11 cellular contexts compared by ENCODE assay signal in the genomic region with DNA sequence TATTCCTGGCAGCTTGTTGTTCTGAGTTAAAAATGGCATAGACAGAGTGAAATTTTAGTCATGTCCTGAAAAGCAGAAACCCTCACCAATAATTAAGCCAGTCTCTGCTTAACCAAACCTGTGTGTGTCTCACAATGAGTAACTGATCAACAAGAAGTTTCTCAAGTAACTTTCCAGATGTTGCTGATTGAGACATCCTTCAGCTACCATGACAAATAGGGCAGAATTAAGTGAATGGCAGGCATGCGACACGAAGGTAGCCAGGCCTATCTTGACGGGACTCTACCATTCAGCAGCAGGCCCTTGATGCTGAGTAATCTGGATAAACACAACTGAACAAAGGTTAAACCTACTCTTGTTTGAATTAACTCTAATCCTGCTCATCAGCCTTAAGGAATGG.
DNase-seq lines count a peak whose midpoint lies in the region; ATAC-seq lines count a peak whose summit lies in the region.
"Had no signal": no experiment of that assay in that cellular context is flagged by ENCODE, and none has a peak within 500 bp of the region (broad histone marks: within the 10 kb centered on the region; RNA-seq: fewer than 3 reads in every experiment).

No MANE protein-coding gene starts in this region.

- H2BK5ac ChIP-seq in neuronal stem cell (ENCODE audit: low read length) = no peak overlapping the region

- no CpG with 5 or more reads among the region's 3 CpGs for WGBS in neuronal stem cell (ENCODE audit: extremely low coverage in 2 of 2, insufficient read length in 2 of 2, insufficient replicate concordance in 1 of 2), 2 donors

- no peak overlapping the region for H2BK120ac ChIP-seq in neuronal stem cell (ENCODE audit: low read depth, low read length)

- no peak overlapping the region for H2AFZ ChIP-seq in neuronal stem cell (ENCODE audit: low read length)

- H3K4me3 ChIP-seq in neuronal stem cell (ENCODE audit: low read length in 2 of 2) = no peak overlapping the region
- H3K4me3 ChIP-seq: spleen had no signal

- H3K4me2 ChIP-seq in neuronal stem cell (ENCODE audit: insufficient read depth, low read length, poor library complexity, severe bottlenecking) = no peak overlapping the region

- no peaks in the 10 kb centered on the region for H3K4me1 ChIP-seq in neuronal stem cell (ENCODE audit: control insufficient read depth in 2 of 2, insufficient read depth in 1 of 2, low read depth in 1 of 2, low read length in 2 of 2)
- H3K4me1 ChIP-seq: spleen had no signal

- H3K4ac ChIP-seq in neuronal stem cell (ENCODE audit: low read length) = no peak overlapping the region

- no peaks in the 10 kb centered on the region for H3K36me3 ChIP-seq in neuronal stem cell (replicated peaks in 1 of 2; ENCODE audit: control insufficient read depth in 2 of 2, insufficient read depth in 2 of 2, low read length in 2 of 2)
- H3K36me3 ChIP-seq: spleen had no signal

- peak; percentile 1 for DNase-seq in NCI-H69 (lab: John Stamatoyannopoulos, UW)
- peak; percentile 2 for DNase-seq in neuronal stem cell (ENCODE audit: low spot score)
- no peak for DNase-seq in HUDEP-2 (lab: John Stamatoyannopoulos, UW; ENCODE audit: unreplicated experiment in 76 of 76)
- DNase-seq in dedifferentiated amniotic fluid mesenchymal stem cell (ENCODE audit: extremely low spot score) = no peak
- DNase-seq in DMS79 (lab: John Stamatoyannopoulos, UW) = no peak
- DNase-seq: activated CD8-positive, alpha-beta memory T cell treated with anti-CD3 and anti-CD28 coated beads, Interleukin-2, amount 10 ng/mL, durations not matched to agents 7 days and 5 days; NCI-H1092; spleen had no signal

- H3K23ac ChIP-seq in neuronal stem cell (ENCODE audit: low read depth, low read length, poor library complexity) = no peak overlapping the region

- ATAC-seq in GM19438 (IDR thresholded peaks at IDR 0.05; ENCODE audit: low read depth, unreplicated experiment) (peak; percentile 91), HG02981 (IDR thresholded peaks at IDR 0.05; ENCODE audit: unreplicated experiment) (peak; percentile 88)
- ATAC-seq: activated CD8-positive, alpha-beta memory T cell treated with anti-CD3 and anti-CD28 coated beads, Interleukin-2, amount 10 ng/mL, durations not matched to agents 7 days and 5 days had no signal

- H3K18ac ChIP-seq in neuronal stem cell (ENCODE audit: low read length) = no peak overlapping the region

- no peaks in the 10 kb centered on the region for H3K9me3 ChIP-seq in neuronal stem cell (replicated peaks in 1 of 2; ENCODE audit: control insufficient read depth in 2 of 2, insufficient read depth in 1 of 2, low read depth in 1 of 2, low read length in 2 of 2)

- H3K79me1 ChIP-seq in neuronal stem cell (ENCODE audit: low read depth, low read length) = no peaks in the 10 kb centered on the region

- H2BK15ac ChIP-seq in neuronal stem cell (ENCODE audit: low read length) = no peak overlapping the region

- no peak overlapping the region for H3K9ac ChIP-seq in neuronal stem cell (ENCODE audit: low read depth, low read length, poor library complexity)

- no peak overlapping the region for H4K91ac ChIP-seq in neuronal stem cell (ENCODE audit: low read depth, low read length, poor library complexity)

- no peaks in the 10 kb centered on the region for H3K27me3 ChIP-seq in neuronal stem cell (ENCODE audit: control insufficient read depth in 3 of 3, insufficient read depth in 3 of 3, low read depth in 1 of 3, low read length in 3 of 3)
- H3K27me3 ChIP-seq: spleen had no signal

- H3K27ac ChIP-seq in neuronal stem cell (replicated peaks; ENCODE audit: low read length) = no peak overlapping the region
- H3K27ac ChIP-seq: HL-60, spleen had no signal

- no peak overlapping the region for H2AK5ac ChIP-seq in neuronal stem cell (ENCODE audit: low read depth, low read length)

- no peak overlapping the region for H2BK12ac ChIP-seq in neuronal stem cell (ENCODE audit: low read length)

- no peak overlapping the region for H4K8ac ChIP-seq in neuronal stem cell (ENCODE audit: low read depth, low read length)

- no peak overlapping the region for H3K14ac ChIP-seq in neuronal stem cell (ENCODE audit: low read length)

Comparison
In these comparisons a context has a peak if more than half of its experiments do, and no peak if none do; other contexts are left out.
1. DNase-seq: peak in NCI-H69 (single experiment) and neuronal stem cell (single experiment); none in HUDEP-2 (0 of 76), dedifferentiated amniotic fluid mesenchymal stem cell (single experiment) and DMS79 (single experiment).